ENCODE assay signal across 18 cellular contexts in genomic region chr11:72776117-72776843, GRCh38. TPM values are rescaled to one million over a fixed set of nuclear protein-coding genes. Genes with fewer than 3 reads are reported as not detected.
A peak's percentile ranks its signal among the peaks of the same experiment; 100 is the strongest.
DNase-seq lines count a peak whose midpoint lies in the region.
"Had no signal": no experiment of that assay in that cellular context is flagged by ENCODE, and none has a peak within 500 bp of the region (broad histone marks: within the 10 kb centered on the region; RNA-seq: fewer than 3 reads in every experiment).

No MANE protein-coding gene starts in this region.

- H3K4me1 ChIP-seq in mucosa of rectum (ENCODE audit: control insufficient read depth in 2 of 2, insufficient read depth in 2 of 2, low read length in 2 of 2): peaks cover 75 to 81% of the 10 kb centered on the region in 2 donors

- intact Hi-C loops in activated CD4-positive, alpha-beta T cell treated with anti-CD3 and anti-CD28 coated beads, Interleukin-2, amount 10 ng/mL, durations not matched to agents 24 days and 14 days (cut with micrococcal nuclease): no loop called here

- peak overlapping the region; percentile 10 for H3K27ac Mint-ChIP-seq in activated CD4-positive, alpha-beta T cell treated with anti-CD3 and anti-CD28 coated beads, Interleukin-2, amount 10 ng/mL, durations not matched to agents 24 days and 14 days
- H3K27ac Mint-ChIP-seq: activated B cell treated with CpG ODN at 0.5 μM for 24 hours; activated naive CD8-positive, alpha-beta T cell treated with anti-CD3 and anti-CD28 coated beads for 36 hours; memory B cell had no signal

- H3K27ac ChIP-seq in caudate nucleus (ENCODE audit: low read depth, low read length) (peak overlapping the region; percentile 46), mucosa of rectum (ENCODE audit: low read depth in 2 of 2, low read length in 2 of 2) (peak overlapping the region; percentile 89 to 93), substantia nigra (ENCODE audit: low read depth, low read length, poor library complexity, severe bottlenecking) (peak overlapping the region; percentile 78)

- H3K36me3 Mint-ChIP-seq in activated CD4-positive, alpha-beta T cell treated with anti-CD3 and anti-CD28 coated beads, Interleukin-2, amount 10 ng/mL, durations not matched to agents 24 days and 14 days (ENCODE audit: low read depth): no peaks in the 10 kb centered on the region
- H3K36me3 Mint-ChIP-seq: activated naive CD8-positive, alpha-beta T cell treated with anti-CD3 and anti-CD28 coated beads for 36 hours had no signal

- peaks cover 5% of the 10 kb centered on the region for H3K27me3 Mint-ChIP-seq in activated CD4-positive, alpha-beta T cell treated with anti-CD3 and anti-CD28 coated beads, Interleukin-2, amount 10 ng/mL, durations not matched to agents 24 days and 14 days
- H3K27me3 Mint-ChIP-seq: activated B cell treated with CpG ODN at 0.5 μM for 24 hours; activated naive CD8-positive, alpha-beta T cell treated with anti-CD3 and anti-CD28 coated beads for 36 hours; memory B cell had no signal

- H3K4me3 Mint-ChIP-seq in activated CD4-positive, alpha-beta T cell treated with anti-CD3 and anti-CD28 coated beads, Interleukin-2, amount 10 ng/mL, durations not matched to agents 24 days and 14 days: no peak overlapping the region
- H3K4me3 Mint-ChIP-seq: activated B cell treated with CpG ODN at 0.5 μM for 24 hours; activated naive CD8-positive, alpha-beta T cell treated with anti-CD3 and anti-CD28 coated beads for 36 hours; memory B cell had no signal

- H3K4me3 ChIP-seq in mucosa of rectum (ENCODE audit: low read length in 2 of 2): peak overlapping the region; percentile 5 to 22
- H3K4me3 ChIP-seq: BLaER1 treated with 17β-estradiol and CSF1 and Interleukin-3, amounts not matched to agents 10 nM and 100 nM had no signal

- DNase-seq in activated CD4-positive, alpha-beta T cell treated with anti-CD3 and anti-CD28 coated beads, Interleukin-2, amount 10 ng/mL, durations not matched to agents 24 days and 14 days: no peak
- DNase-seq in activated CD4-positive, alpha-beta T cell treated with anti-CD3 and anti-CD28 coated beads, Interleukin-2, amount 50 U/mL, for 4 hours: no peak
- DNase-seq in caudate nucleus (lab: John Stamatoyannopoulos, UW) (no peak), substantia nigra (lab: John Stamatoyannopoulos, UW) (no peak), NCI-H524 (lab: John Stamatoyannopoulos, UW) (no peak), C1 segment of cervical spinal cord (lab: John Stamatoyannopoulos, UW) (no peak)
- DNase-seq in activated CD8-positive, alpha-beta memory T cell treated with anti-CD3 and anti-CD28 coated beads, Interleukin-2, amount 50 U/mL, for 48 hours: no peak
- DNase-seq: activated B cell treated with CpG ODN at 0.5 μM for 24 hours; activated naive CD8-positive, alpha-beta T cell treated with anti-CD3 and anti-CD28 coated beads for 36 hours; GF-D8; GOT3; NCI-H1105; NCI-H2107; NCI-H526; SHP77 treated with DMSO at 0.1 percent for 48 hours had no signal

- H3K4me1 Mint-ChIP-seq in activated CD4-positive, alpha-beta T cell treated with anti-CD3 and anti-CD28 coated beads, Interleukin-2, amount 10 ng/mL, durations not matched to agents 24 days and 14 days: peaks cover 16% of the 10 kb centered on the region

- no peaks in the 10 kb centered on the region for H3K27me3 ChIP-seq in mucosa of rectum (ENCODE audit: control insufficient read depth in 2 of 2, insufficient read depth in 2 of 2, low read length in 2 of 2)

- H3K9me3 ChIP-seq in mucosa of rectum (ENCODE audit: control insufficient read depth in 2 of 2, low read length in 2 of 2): no peaks in the 10 kb centered on the region
- H3K9me3 ChIP-seq: BLaER1 treated with 17β-estradiol and CSF1 and Interleukin-3, amounts not matched to agents 10 nM and 100 nM had no signal

- peaks cover 19 to 25% of the 10 kb centered on the region in 2 donors for H3K36me3 ChIP-seq in mucosa of rectum (ENCODE audit: control insufficient read depth in 2 of 2, insufficient read depth in 2 of 2, low read length in 2 of 2)
- H3K36me3 ChIP-seq: BLaER1 treated with 17β-estradiol and CSF1 and Interleukin-3, amounts not matched to agents 10 nM and 100 nM had no signal

- H3K9ac ChIP-seq in mucosa of rectum (ENCODE audit: low read depth in 1 of 2, low read length in 2 of 2): peak overlapping the region; percentile 5 to 93

- H3K9me3 Mint-ChIP-seq in activated CD4-positive, alpha-beta T cell treated with anti-CD3 and anti-CD28 coated beads, Interleukin-2, amount 10 ng/mL, durations not matched to agents 24 days and 14 days: no peaks in the 10 kb centered on the region
- H3K9me3 Mint-ChIP-seq: activated B cell treated with CpG ODN at 0.5 μM for 24 hours; activated naive CD8-positive, alpha-beta T cell treated with anti-CD3 and anti-CD28 coated beads for 36 hours; memory B cell had no signal

RNA-seq across cellular contexts. Expression of gene STARD10, which starts 17.6 kb away (rescaled TPM):
- 16.3 and 17.2 TPM in 2 replicates for total RNA-seq in activated CD4-positive, alpha-beta T cell treated with anti-CD3 and anti-CD28 coated beads, Interleukin-2, amount 10 ng/mL, durations not matched to agents 24 days and 14 days

RNA-seq across cellular contexts. Expression of gene ARAP1, which starts 24.1 kb away (rescaled TPM):
- 76.9 and 81.5 TPM in 2 replicates for total RNA-seq in activated CD4-positive, alpha-beta T cell treated with anti-CD3 and anti-CD28 coated beads, Interleukin-2, amount 10 ng/mL, durations not matched to agents 24 days and 14 days

RNA-seq across cellular contexts. Expression of gene ATG16L2, which starts 37.9 kb away (rescaled TPM):
- total RNA-seq in activated CD4-positive, alpha-beta T cell treated with anti-CD3 and anti-CD28 coated beads, Interleukin-2, amount 10 ng/mL, durations not matched to agents 24 days and 14 days: 74.1 and 75.8 TPM in 2 replicates
